Comparison of ENCODE assay signal across 1 cellular context in genomic region chr15:58384667-58385066, GRCh38.
TF ChIP-seq lines count a peak whose summit lies in the region.

No MANE protein-coding gene starts in this region.

TF ChIP-seq in GM23338, 12 proteins besides CTCF, POLR2A, EP300 and RAD21 (continued from another document):
- TF ChIP-seq REST (IDR thresholded peaks at IDR 0.05; ENCODE audit: unreplicated experiment), result no peak
- TF ChIP-seq EZH2phosphoT487 (IDR thresholded peaks at IDR 0.05; ENCODE audit: unreplicated experiment), result no peak
